ENCODE assay signal across 8 cellular contexts in genomic region chr2:736939-737338, GRCh38.
"Had no signal": no experiment of that assay in that cellular context is flagged by ENCODE, and none has a peak within 500 bp of the region (broad histone marks: within the 10 kb centered on the region; RNA-seq: fewer than 3 reads in every experiment).

No MANE protein-coding gene starts in this region.

- DNase-seq: H9, HCEC 1CT, KBM-7 had no signal

- H3K9ac ChIP-seq: KMS-11 had no signal

- H3K27ac ChIP-seq: KMS-11 had no signal

- H3K4me3 ChIP-seq: GM23338 had no signal

- FAIRE-seq: H1, H54, HTR-8/SVneo had no signal

- H3K4me2 ChIP-seq: GM23338, KMS-11 had no signal

- ATAC-seq: GM23338 had no signal

- H2AFZ ChIP-seq: GM23338 had no signal
